21 cellular contexts compared by ENCODE assay signal in genomic region chr1:206484901-206485300, GRCh38.
"Had no signal": no experiment of that assay in that cellular context is flagged by ENCODE, and none has a peak within 500 bp of the region (broad histone marks: within the 10 kb centered on the region; RNA-seq: fewer than 3 reads in every experiment).

No MANE protein-coding gene starts in this region.

- FAIRE-seq: HTR-8/SVneo, RCC 7860 had no signal

- H3K27me3 Mint-ChIP-seq: IgD-negative memory B cell had no signal

- H3K27ac ChIP-seq: HL-60, SJCRH30 had no signal

- DNase-seq: KBM-7, NCI-H1092, NCI-H1105 treated with DMSO at 0.1 percent for 48 hours, NCI-H1417 treated with DMSO at 0.1 percent for 48 hours, NCI-H146, NCI-H1694 treated with DMSO at 0.1 percent for 48 hours, NCI-H1930, NCI-H2081, NCI-H2107, NCI-H2227 treated with DMSO at 0.1 percent for 48 hours, NCI-H524 treated with DMSO at 0.1 percent for 48 hours, NCI-H69, NCI-H774, RPMI8226, SHP77 treated with DMSO at 0.1 percent for 48 hours, SJCRH30 had no signal

- H3K4me3 ChIP-seq: SJCRH30 had no signal

- ATAC-seq: SK-N-SH treated with all-trans-retinoic acid at 6 μM for 48 hours had no signal

- H3K27ac Mint-ChIP-seq: IgD-negative memory B cell had no signal

- H3K9me3 Mint-ChIP-seq: IgD-negative memory B cell had no signal

- H3K4me1 ChIP-seq: SJCRH30 had no signal

- H3K4me3 Mint-ChIP-seq: IgD-negative memory B cell had no signal

- H3K9me3 ChIP-seq: SJCRH30 had no signal

- H3K27me3 ChIP-seq: SJCRH30 had no signal

- H3K36me3 ChIP-seq: SJCRH30 had no signal
